In genomic region chr16:80300876-80301275, GRCh38 we compare ENCODE assay signal across 15 cellular contexts.
DNase-seq lines count a peak whose midpoint lies in the region; ATAC-seq, FAIRE-seq and TF ChIP-seq lines count a peak whose summit lies in the region.
"Had no signal": no experiment of that assay in that cellular context is flagged by ENCODE, and none has a peak within 500 bp of the region (broad histone marks: within the 10 kb centered on the region; RNA-seq: fewer than 3 reads in every experiment).

No MANE protein-coding gene starts in this region.

- H3K4me3 Mint-ChIP-seq in chondrocyte (ENCODE audit: unreplicated experiment) = no peak overlapping the region
- H3K4me3 Mint-ChIP-seq: CD4-positive, CD25-positive, alpha-beta regulatory T cell had no signal

- ATAC-seq in GM19395 (IDR thresholded peaks at IDR 0.05; ENCODE audit: unreplicated experiment) = no peak

- no peaks in the 10 kb centered on the region for H3K36me3 ChIP-seq in mesodermal cell (ENCODE audit: control insufficient read depth, insufficient read depth, low read length)
- H3K36me3 ChIP-seq: vagina had no signal

- peaks cover under 1% of the 10 kb centered on the region for H3K9me3 Mint-ChIP-seq in chondrocyte (ENCODE audit: low read depth)

- H3K27me3 Mint-ChIP-seq in chondrocyte (ENCODE audit: low read depth) = no peaks in the 10 kb centered on the region

- H3K9me3 ChIP-seq in mesodermal cell (ENCODE audit: control insufficient read depth, low read length) = no peaks in the 10 kb centered on the region
- H3K9me3 ChIP-seq: vagina had no signal

- peak overlapping the region; percentile 46 for H3K27ac Mint-ChIP-seq in chondrocyte (ENCODE audit: unreplicated experiment)
- H3K27ac Mint-ChIP-seq: CD4-positive, CD25-positive, alpha-beta regulatory T cell had no signal

- peak overlapping the region; percentile 62 for H3K27ac ChIP-seq in mesodermal cell (ENCODE audit: low read depth, low read length, severe bottlenecking)
- H3K27ac ChIP-seq: vagina had no signal

- H3K4me1 ChIP-seq in mesodermal cell (ENCODE audit: control insufficient read depth, insufficient read depth, low read length, poor library complexity, severe bottlenecking) = peaks cover 28% of the 10 kb centered on the region
- H3K4me1 ChIP-seq: vagina had no signal

- peaks cover 53% of the 10 kb centered on the region for H3K4me1 Mint-ChIP-seq in chondrocyte (ENCODE audit: low read depth)
- H3K4me1 Mint-ChIP-seq: CD4-positive, CD25-positive, alpha-beta regulatory T cell had no signal

- TF ChIP-seq CTCF in chondrocyte (IDR thresholded peaks at IDR 0.05) = no peak

- no peak overlapping the region for H3K4me3 ChIP-seq in mesodermal cell (ENCODE audit: extremely low read depth, insufficient read depth, low read length, poor library complexity, severe bottlenecking)
- H3K4me3 ChIP-seq: vagina had no signal

- peak; percentile 75 for DNase-seq in AG08395 (ENCODE audit: low spot score)
- DNase-seq in HTR-8/SVneo (ENCODE audit: insufficient read length, low spot score) = peak; percentile 61
- DNase-seq in chondrocyte (ENCODE audit: low spot score) = no peak
- no peak for DNase-seq in stimulated activated CD4-positive, alpha-beta T cell treated with anti-CD3 and anti-CD28 coated beads, Interleukin-12 subunit alpha, Interleukin-12 subunit beta, amount 100 ng/mL, for 4 hours
- no peak for DNase-seq in SIG-M5 treated with dmso at 0.1 percent for 504 hours (lab: John Stamatoyannopoulos, UW; ENCODE audit: unreplicated experiment)
- DNase-seq in iPS-NIHi7 (ENCODE audit: extremely low spot score) = no peak
- DNase-seq: activated CD4-positive, CD25-positive, alpha-beta regulatory T cell treated with anti-CD3 and anti-CD28 coated beads, Interleukin-2, amount 50 U/mL, for 72 hours; CD4-positive, CD25-positive, alpha-beta regulatory T cell; GF-D8; NCI-H1105 treated with DMSO at 0.1 percent for 48 hours; NCI-H446 treated with DMSO at 0.1 percent for 48 hours; posterior cingulate gyrus had no signal

- peak; percentile 91 for FAIRE-seq in HTR-8/SVneo (lab: Jason Lieb, UNC)

- H3K36me3 Mint-ChIP-seq in chondrocyte (ENCODE audit: low read depth) = no peaks in the 10 kb centered on the region
- H3K36me3 Mint-ChIP-seq: CD4-positive, CD25-positive, alpha-beta regulatory T cell had no signal

Comparison
In these comparisons a context has a peak if more than half of its experiments do, and no peak if none do; other contexts are left out.
1. DNase-seq: peak in AG08395 (single experiment) and HTR-8/SVneo (single experiment); none in chondrocyte (single experiment), stimulated activated CD4-positive, alpha-beta T cell treated with anti-CD3 and anti-CD28 coated beads, Interleukin-12 subunit alpha, Interleukin-12 subunit beta, amount 100 ng/mL, for 4 hours (single experiment), SIG-M5 treated with dmso at 0.1 percent for 504 hours (single experiment) and iPS-NIHi7 (single experiment).